In the genomic region with DNA sequence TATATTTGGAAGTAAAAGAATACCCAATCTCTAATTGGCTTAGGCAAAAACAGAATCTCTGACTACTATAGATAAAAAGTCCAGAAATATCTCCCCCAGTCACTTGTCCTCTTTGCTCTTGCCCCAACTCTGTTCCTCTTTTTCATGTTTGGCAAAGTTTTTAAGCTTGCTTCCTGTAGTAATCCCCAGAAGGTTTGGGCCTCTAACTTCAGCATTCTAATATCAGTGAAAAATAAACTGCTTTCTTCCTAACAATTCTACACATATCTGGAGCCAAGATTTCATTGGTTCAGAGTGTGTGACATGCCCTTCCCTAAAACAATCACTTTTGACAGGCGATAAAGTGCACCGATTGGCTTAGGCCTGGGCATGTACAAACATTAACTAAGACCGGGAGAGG, we compare ENCODE assay signal across 16 cellular contexts.
"Had no signal": no experiment of that assay in that cellular context is flagged by ENCODE, and none has a peak within 500 bp of the region (broad histone marks: within the 10 kb centered on the region; RNA-seq: fewer than 3 reads in every experiment).

No MANE protein-coding gene starts in this region.

- ATAC-seq: activated CD4-positive, alpha-beta T cell treated with anti-CD3 and anti-CD28 coated beads for 36 hours; activated CD8-positive, alpha-beta T cell treated with anti-CD3 and anti-CD28 coated beads for 36 hours; activated naive CD8-positive, alpha-beta T cell treated with anti-CD3 and anti-CD28 coated beads, Interleukin-2, amount 50 U/mL, for 24 hours; esophagus mucosa; natural killer cell; psoas muscle; right lobe of liver had no signal

- H3K36me3 ChIP-seq: right lobe of liver, tibial nerve had no signal

- H3K36me3 Mint-ChIP-seq: natural killer cell; stimulated activated naive B cell treated with anti-CD40 and anti-IgM and Interleukin-4, amounts not matched to agents 10 μg/mL and 1 μg/mL and 100 μg/mL, for 72 hours had no signal

- DNase-seq: activated CD4-positive, alpha-beta T cell treated with anti-CD3 and anti-CD28 coated beads for 36 hours; activated CD8-positive, alpha-beta memory T cell treated with anti-CD3 and anti-CD28 coated beads, Interleukin-2, amount 50 U/mL, for 48 hours; activated CD8-positive, alpha-beta T cell treated with anti-CD3 and anti-CD28 coated beads for 36 hours; activated naive CD8-positive, alpha-beta T cell treated with anti-CD3 and anti-CD28 coated beads, Interleukin-2, amount 50 U/mL, for 24 hours; dorsolateral prefrontal cortex; glutamatergic neuron; natural killer cell; occipital lobe; psoas muscle; right lobe of liver; stimulated activated CD4-positive, alpha-beta T cell treated with anti-CD3 and anti-CD28 coated beads, Interleukin-2, amount 100 ng/mL, for 24 hours; stimulated activated naive B cell treated with anti-CD40 and anti-IgM and Interleukin-4, amounts not matched to agents 10 μg/mL and 1 μg/mL and 100 μg/mL, for 72 hours had no signal

- H3K27ac Mint-ChIP-seq: activated CD4-positive, alpha-beta T cell treated with anti-CD3 and anti-CD28 coated beads for 36 hours; activated CD8-positive, alpha-beta T cell treated with anti-CD3 and anti-CD28 coated beads for 36 hours; activated naive CD8-positive, alpha-beta T cell treated with anti-CD3 and anti-CD28 coated beads, Interleukin-2, amount 50 U/mL, for 24 hours; natural killer cell; stimulated activated naive B cell treated with anti-CD40 and anti-IgM and Interleukin-4, amounts not matched to agents 10 μg/mL and 1 μg/mL and 100 μg/mL, for 72 hours; T-helper 1 cell treated with Interleukin-12 subunit alpha and Interleukin-12 subunit beta and Interleukin-4 antibody, amounts not matched to agents 30 μg/mL and 1 μg/mL, for 36 hours had no signal

- H3K4me3 Mint-ChIP-seq: activated CD4-positive, alpha-beta T cell treated with anti-CD3 and anti-CD28 coated beads for 36 hours; activated CD8-positive, alpha-beta T cell treated with anti-CD3 and anti-CD28 coated beads for 36 hours; activated naive CD8-positive, alpha-beta T cell treated with anti-CD3 and anti-CD28 coated beads, Interleukin-2, amount 50 U/mL, for 24 hours; natural killer cell; stimulated activated naive B cell treated with anti-CD40 and anti-IgM and Interleukin-4, amounts not matched to agents 10 μg/mL and 1 μg/mL and 100 μg/mL, for 72 hours; T-helper 1 cell treated with Interleukin-12 subunit alpha and Interleukin-12 subunit beta and Interleukin-4 antibody, amounts not matched to agents 30 μg/mL and 1 μg/mL, for 36 hours had no signal

- H3K4me1 Mint-ChIP-seq: activated CD4-positive, alpha-beta T cell treated with anti-CD3 and anti-CD28 coated beads for 36 hours; natural killer cell had no signal

- H3K27me3 Mint-ChIP-seq: activated CD4-positive, alpha-beta T cell treated with anti-CD3 and anti-CD28 coated beads for 36 hours; activated CD8-positive, alpha-beta T cell treated with anti-CD3 and anti-CD28 coated beads for 36 hours; activated naive CD8-positive, alpha-beta T cell treated with anti-CD3 and anti-CD28 coated beads, Interleukin-2, amount 50 U/mL, for 24 hours; stimulated activated naive B cell treated with anti-CD40 and anti-IgM and Interleukin-4, amounts not matched to agents 10 μg/mL and 1 μg/mL and 100 μg/mL, for 72 hours had no signal

- H3K9me3 ChIP-seq: psoas muscle, right lobe of liver had no signal

- H3K4me3 ChIP-seq: dorsolateral prefrontal cortex, psoas muscle, right lobe of liver, tibial nerve had no signal

- H3K27ac ChIP-seq: dorsolateral prefrontal cortex, psoas muscle, right lobe of liver, tibial nerve, VCaP had no signal

- H3K4me1 ChIP-seq: psoas muscle, right lobe of liver, tibial nerve had no signal

- H3K27me3 ChIP-seq: right lobe of liver, tibial nerve had no signal
